Comparison of ENCODE assay signal across 8 cellular contexts in genomic region chr7:74417419-74417971, GRCh38. TPM values are rescaled to one million over a fixed set of nuclear protein-coding genes. Genes with fewer than 3 reads are reported as not detected.
DNase-seq lines count a peak whose midpoint lies in the region; ATAC-seq and TF ChIP-seq lines count a peak whose summit lies in the region.

No MANE protein-coding gene starts in this region.

- H3K36me3 Mint-ChIP-seq in Calu3 (ENCODE audit: insufficient read depth, unreplicated experiment): no peaks in the 10 kb centered on the region
- no peaks in the 10 kb centered on the region for H3K36me3 Mint-ChIP-seq in activated naive CD4-positive, alpha-beta T cell treated with anti-CD3 and anti-CD28 coated beads, Interleukin-2, amount 10 ng/mL, durations not matched to agents 7 days and 5 days

- peaks cover 4% of the 10 kb centered on the region for H3K27me3 ChIP-seq in upper lobe of right lung

- peaks cover 9% of the 10 kb centered on the region for H3K4me1 Mint-ChIP-seq in Calu3 (ENCODE audit: low read depth, unreplicated experiment)
- H3K4me1 Mint-ChIP-seq in activated naive CD4-positive, alpha-beta T cell treated with anti-CD3 and anti-CD28 coated beads, Interleukin-2, amount 10 ng/mL, durations not matched to agents 7 days and 5 days: no peaks in the 10 kb centered on the region

- H3K9me3 ChIP-seq in upper lobe of right lung: no peaks in the 10 kb centered on the region

- intact Hi-C loops in Calu3 (cut with micrococcal nuclease; ENCODE audit: unreplicated experiment): loop anchor here (10.0 kb wide), 2 partner anchors 107 to 147 kb away; no protein-coding TSS in a partner anchor
- intact Hi-C loops in Right ventricle myocardium inferior (cut with DNase I): loop anchor here (5.0 kb wide), 1 partner anchor 130 kb away; no protein-coding TSS in a partner anchor
- intact Hi-C loops in posterior vena cava (cut with DNase I): loop anchor here in 1 of 2 donors (10.0 kb wide), 1 partner anchor 297 kb away; no protein-coding TSS in a partner anchor
- intact Hi-C loops in upper lobe of right lung (cut with DNase I): loop anchor here (10.0 kb wide), 1 partner anchor 147 kb away; no protein-coding TSS in a partner anchor

- H3K4me3 Mint-ChIP-seq in Calu3 (ENCODE audit: low read depth, unreplicated experiment): no peak overlapping the region
- H3K4me3 Mint-ChIP-seq in activated naive CD4-positive, alpha-beta T cell treated with anti-CD3 and anti-CD28 coated beads, Interleukin-2, amount 10 ng/mL, durations not matched to agents 7 days and 5 days: no peak overlapping the region

- CTCF ChIA-PET in Calu3 (lab: Charles Lee): interaction anchor here (0.6 to 0.7 kb wide), 2 partner anchors 59 to 156 kb away, joined by 3 to 6 read pairs; no protein-coding TSS in a partner anchor
- CTCF ChIA-PET in activated naive CD4-positive, alpha-beta T cell treated with anti-CD3 and anti-CD28 coated beads, Interleukin-2, amount 10 ng/mL, durations not matched to agents 7 days and 5 days (lab: Charles Lee): interaction anchor here (0.7 to 3.4 kb wide), 4 partner anchors 108 to 149 kb away, joined by 3 to 44 read pairs (median 4); no protein-coding TSS in a partner anchor

- H3K4me3 ChIP-seq in upper lobe of right lung: no peak overlapping the region

- DNase-seq in Calu3: peak; percentile 69
- peak; percentile 93 for DNase-seq in HuH-7 (ENCODE audit: low spot score)
- DNase-seq in SK-MEL-5 (ENCODE audit: low read depth, low spot score): peak; percentile 78
- peak; percentile 57 for DNase-seq in activated naive CD4-positive, alpha-beta T cell treated with anti-CD3 and anti-CD28 coated beads, Interleukin-2, amount 10 ng/mL, durations not matched to agents 7 days and 5 days
- peak; percentile 81 for DNase-seq in Right ventricle myocardium inferior (ENCODE audit: missing footprints)
- peak; percentile 89 for DNase-seq in posterior vena cava (ENCODE audit: low spot score)
- peak; percentile 81 for DNase-seq in upper lobe of right lung

- H3K4me1 ChIP-seq in upper lobe of right lung: no peaks in the 10 kb centered on the region

- no peaks in the 10 kb centered on the region for H3K27me3 Mint-ChIP-seq in Calu3 (ENCODE audit: unreplicated experiment)
- peaks cover 10% of the 10 kb centered on the region for H3K27me3 Mint-ChIP-seq in activated naive CD4-positive, alpha-beta T cell treated with anti-CD3 and anti-CD28 coated beads, Interleukin-2, amount 10 ng/mL, durations not matched to agents 7 days and 5 days

- no TSS peak for BruUV-seq in Calu3 (replicated peaks; lab: Mats Ljungman, UMichigan)

- in situ Hi-C loops in SK-MEL-5 (cut with HindIII; ENCODE audit: low pct_unique_long_range_greater_than_20kb, low sequenced_read_pairs): no loop called here

- no peak overlapping the region for H3K27ac Mint-ChIP-seq in Calu3 (ENCODE audit: unreplicated experiment)
- H3K27ac Mint-ChIP-seq in activated naive CD4-positive, alpha-beta T cell treated with anti-CD3 and anti-CD28 coated beads, Interleukin-2, amount 10 ng/mL, durations not matched to agents 7 days and 5 days: no peak overlapping the region

- peak; percentile 87 for ATAC-seq in Right ventricle myocardium inferior
- ATAC-seq in upper lobe of right lung: peak; percentile 98
- no peak for ATAC-seq in HG03520 (IDR thresholded peaks at IDR 0.05; ENCODE audit: unreplicated experiment)

- no peaks in the 10 kb centered on the region for H3K9me3 Mint-ChIP-seq in Calu3 (ENCODE audit: low read depth, unreplicated experiment)
- H3K9me3 Mint-ChIP-seq in activated naive CD4-positive, alpha-beta T cell treated with anti-CD3 and anti-CD28 coated beads, Interleukin-2, amount 10 ng/mL, durations not matched to agents 7 days and 5 days: no peaks in the 10 kb centered on the region

- no peaks in the 10 kb centered on the region for H3K36me3 ChIP-seq in upper lobe of right lung

- H3K27ac ChIP-seq in upper lobe of right lung: no peak overlapping the region

- TF ChIP-seq CTCF in Calu3 (IDR thresholded peaks at IDR 0.05; ENCODE audit: unreplicated experiment) (peak; percentile 72), upper lobe of right lung (IDR thresholded peaks at IDR 0.05) (peak; percentile 95)

RNA-seq across cellular contexts. Expression of gene GTF2IRD1, which starts 36.2 kb away (rescaled TPM):
- total RNA-seq in Calu3 (2022): 29.2 and 31.1 TPM in 2 replicates
- 2.6 and 3.8 TPM in 2 replicates for total RNA-seq in SK-MEL-5 (2014; rRNA removed; shearing (Covaris generic))
- polyA plus RNA-seq in SK-MEL-5 (2015; cell fraction: cytosol; rRNA removed): 19.3 and 21.9 TPM in 2 replicates
- 17.2 and 35.5 TPM in 2 replicates for polyA plus RNA-seq in SK-MEL-5 (2015; cell fraction: nucleus; rRNA removed)
- total RNA-seq in Right ventricle myocardium inferior: 19.1 TPM
- total RNA-seq in posterior vena cava: 10 to 100 TPM; 14.7 to 17.0 TPM
- total RNA-seq in upper lobe of right lung: 30.5 TPM
